In genomic region chr17:17345294-17345597, GRCh38 we compare ENCODE assay signal across 27 cellular contexts.
"Had no signal": no experiment of that assay in that cellular context is flagged by ENCODE, and none has a peak within 500 bp of the region (broad histone marks: within the 10 kb centered on the region; RNA-seq: fewer than 3 reads in every experiment).

No MANE protein-coding gene starts in this region.

- H3K4me3 ChIP-seq: colonic mucosa, dorsolateral prefrontal cortex, heart left ventricle, left lung, lower lobe of right lung, pancreas, right atrium auricular region, tibial artery had no signal

- H3K4me1 ChIP-seq: colonic mucosa, foreskin keratinocyte, left lung, lower lobe of right lung, pancreas, right atrium auricular region, tibial artery had no signal

- H3K4me1 Mint-ChIP-seq: neural crest cell; stimulated activated memory B cell treated with anti-CD40 and anti-IgM and Interleukin-4, amounts not matched to agents 10 μg/mL and 1 μg/mL and 100 μg/mL, for 72 hours; stimulated activated naive CD8-positive, alpha-beta T cell treated with anti-CD3 and anti-CD28 coated beads, Interleukin-15, amount 100 ng/mL, for 72 hours had no signal

- H3K9me3 ChIP-seq: colonic mucosa, heart left ventricle, left lung, lower lobe of right lung, pancreas, right atrium auricular region, tibial artery had no signal

- H3K27me3 Mint-ChIP-seq: effector memory CD8-positive, alpha-beta T cell; naive thymus-derived CD8-positive, alpha-beta T cell; stimulated activated naive CD8-positive, alpha-beta T cell treated with anti-CD3 and anti-CD28 coated beads, Interleukin-15, amount 100 ng/mL, for 72 hours had no signal

- FAIRE-seq: bronchial epithelial cell, pancreas had no signal

- H3K36me3 ChIP-seq: colonic mucosa, heart left ventricle, left lung, lower lobe of right lung, pancreas, right atrium auricular region, tibial artery, WERI-Rb-1 had no signal

- H3K27ac ChIP-seq: colonic mucosa, dorsolateral prefrontal cortex, foreskin keratinocyte, heart left ventricle, left lung, lower lobe of right lung, pancreas, right atrium auricular region, tibial artery, WERI-Rb-1 had no signal

- H3K9me3 Mint-ChIP-seq: activated naive CD4-positive, alpha-beta T cell treated with anti-CD3 and anti-CD28 coated beads for 36 hours; effector memory CD8-positive, alpha-beta T cell; naive thymus-derived CD8-positive, alpha-beta T cell; neural crest cell; stimulated activated memory B cell treated with anti-CD40 and anti-IgM and Interleukin-4, amounts not matched to agents 10 μg/mL and 1 μg/mL and 100 μg/mL, for 72 hours; stimulated activated naive CD8-positive, alpha-beta T cell treated with anti-CD3 and anti-CD28 coated beads, Interleukin-15, amount 100 ng/mL, for 72 hours had no signal

- H3K27me3 ChIP-seq: colonic mucosa, dorsolateral prefrontal cortex, heart left ventricle, left lung, pancreas, right atrium auricular region had no signal

- H3K4me3 Mint-ChIP-seq: activated naive CD4-positive, alpha-beta T cell treated with anti-CD3 and anti-CD28 coated beads for 36 hours; effector memory CD8-positive, alpha-beta T cell; naive thymus-derived CD8-positive, alpha-beta T cell; neural crest cell; stimulated activated memory B cell treated with anti-CD40 and anti-IgM and Interleukin-4, amounts not matched to agents 10 μg/mL and 1 μg/mL and 100 μg/mL, for 72 hours; stimulated activated naive CD8-positive, alpha-beta T cell treated with anti-CD3 and anti-CD28 coated beads, Interleukin-15, amount 100 ng/mL, for 72 hours had no signal

- H3K36me3 Mint-ChIP-seq: stimulated activated memory B cell treated with anti-CD40 and anti-IgM and Interleukin-4, amounts not matched to agents 10 μg/mL and 1 μg/mL and 100 μg/mL, for 72 hours had no signal

- ATAC-seq: activated CD4-positive, CD25-positive, alpha-beta regulatory T cell treated with anti-CD3 and anti-CD28 coated beads, Interleukin-2, amount 50 U/mL, for 24 hours; effector memory CD8-positive, alpha-beta T cell; esophagus mucosa; foreskin keratinocyte; heart left ventricle; left lung; lower lobe of right lung; naive thymus-derived CD8-positive, alpha-beta T cell; pancreas; stimulated activated memory B cell treated with anti-CD40 and anti-IgM and Interleukin-4, amounts not matched to agents 10 μg/mL and 1 μg/mL and 100 μg/mL, for 72 hours; stimulated activated naive CD8-positive, alpha-beta T cell treated with anti-CD3 and anti-CD28 coated beads, Interleukin-15, amount 100 ng/mL, for 72 hours had no signal

- H3K27ac Mint-ChIP-seq: activated naive CD4-positive, alpha-beta T cell treated with anti-CD3 and anti-CD28 coated beads for 36 hours; effector memory CD8-positive, alpha-beta T cell; naive thymus-derived CD8-positive, alpha-beta T cell; stimulated activated memory B cell treated with anti-CD40 and anti-IgM and Interleukin-4, amounts not matched to agents 10 μg/mL and 1 μg/mL and 100 μg/mL, for 72 hours; stimulated activated naive CD8-positive, alpha-beta T cell treated with anti-CD3 and anti-CD28 coated beads, Interleukin-15, amount 100 ng/mL, for 72 hours had no signal

- DNase-seq: activated CD4-positive, alpha-beta T cell treated with anti-CD3 and anti-CD28 coated beads for 48 hours; activated CD4-positive, alpha-beta T cell treated with anti-CD3 and anti-CD28 coated beads, Interleukin-2, amount 50 U/mL, for 48 hours; activated CD8-positive, alpha-beta memory T cell treated with anti-CD3 and anti-CD28 coated beads for 24 hours; activated effector memory CD4-positive, alpha-beta T cell treated with Interleukin-2 at 50 U/mL for 16 hours; activated naive CD4-positive, alpha-beta T cell treated with anti-CD3 and anti-CD28 coated beads for 36 hours; colonic mucosa; effector memory CD8-positive, alpha-beta T cell; foreskin keratinocyte; kidney glomerular epithelial cell; left lung; lower lobe of right lung; mesenchymal stem cell; naive thymus-derived CD8-positive, alpha-beta T cell; stimulated activated CD4-positive, alpha-beta T cell treated with anti-CD3 and anti-CD28 coated beads, Interleukin-4, amount 100 ng/mL, for 4 hours; stimulated activated CD8-positive, alpha-beta memory T cell treated with anti-CD3 and anti-CD28 coated beads, Interleukin-4, amount 100 ng/mL, for 48 hours; stimulated activated naive CD8-positive, alpha-beta T cell treated with anti-CD3 and anti-CD28 coated beads, Interleukin-15, amount 100 ng/mL, for 72 hours; WERI-Rb-1 had no signal
